8 cellular contexts compared by ENCODE assay signal in genomic region chr12:93894391-93895095, GRCh38.
DNase-seq lines count a peak whose midpoint lies in the region; ATAC-seq, FAIRE-seq and TF ChIP-seq lines count a peak whose summit lies in the region.

No MANE protein-coding gene starts in this region.

- H3K27ac ChIP-seq in right lobe of liver, result no peak overlapping the region
- no peak overlapping the region for H3K27ac ChIP-seq in HepG2 (ENCODE audit: extremely low read length, insufficient read depth, low read length)

- 20% methylated on average over 1 of the region's 17 CpGs for WGBS in right lobe of liver (ENCODE audit: insufficient coverage, low coverage, low lambda C conversion rate, missing lambda C conversion rate)
- WGBS in HepG2 (ENCODE audit: low lambda C conversion rate), result 83% methylated on average over 12 of the region's 17 CpGs

- no peak overlapping the region for H3K4me3 Mint-ChIP-seq in stimulated activated naive CD8-positive, alpha-beta T cell treated with anti-CD3 and anti-CD28 coated beads, Interleukin-15, amount 100 ng/mL, for 72 hours
- H3K4me3 Mint-ChIP-seq in Calu3 (ENCODE audit: low read depth, unreplicated experiment), result no peak overlapping the region

- no peak overlapping the region for H3K4me3 ChIP-seq in right lobe of liver
- no peak overlapping the region for H3K4me3 ChIP-seq in HepG2 (replicated peaks in 1 of 3; ENCODE audit: insufficient read depth in 1 of 3, low read depth in 2 of 3, low read length in 3 of 3)

- CTCF ChIA-PET in HepG2 (lab: Yijun Ruan, JAX; ENCODE audit: low intra/inter-chr PET ratio, low total read pairs) (no interaction called here), Calu3 (lab: Charles Lee) (no interaction called here)

- no peaks in the 10 kb centered on the region for H3K27me3 ChIP-seq in right lobe of liver
- 0 out of 5 replicates have a peak, but pooled peaks cover 0 to 1% of the 10 kb centered on the region in 2 experiments for H3K27me3 ChIP-seq in HepG2 (ENCODE audit: control insufficient read depth in 1 of 2, insufficient read depth in 2 of 2, low read length in 2 of 2)

- H3K4me2 ChIP-seq in HepG2 (ENCODE audit: low read depth, low read length), result no peak overlapping the region

- H3K36me3 ChIP-seq in right lobe of liver, result no peaks in the 10 kb centered on the region
- no peaks in the 10 kb centered on the region for H3K36me3 ChIP-seq in HepG2 (replicated peaks in 1 of 2; ENCODE audit: control insufficient read depth in 1 of 2, insufficient read depth in 2 of 2, low read length in 2 of 2)

- H3K4me1 ChIP-seq in right lobe of liver, result no peaks in the 10 kb centered on the region
- H3K4me1 ChIP-seq in HepG2 (ENCODE audit: insufficient read depth, low read length), result no peaks in the 10 kb centered on the region

- no peaks in the 10 kb centered on the region for H3K79me2 ChIP-seq in HepG2 (ENCODE audit: insufficient read depth, low read length)

- no peaks in the 10 kb centered on the region for H3K9me3 ChIP-seq in right lobe of liver
- H3K9me3 ChIP-seq in HepG2 (ENCODE audit: low read length), result no peaks in the 10 kb centered on the region

- no peaks in the 10 kb centered on the region for H3K36me3 Mint-ChIP-seq in Calu3 (ENCODE audit: insufficient read depth, unreplicated experiment)

- TF ChIP-seq EP300 in HepG2 (IDR thresholded peaks at IDR 0.05; ENCODE audit: low read depth in 2 of 2, low read length in 2 of 2) (no peak), HepG2 (CRISPR knock-in tag; IDR thresholded peaks at IDR 0.05; ENCODE audit: borderline replicate concordance) (no peak)

- intact Hi-C loops in right lobe of liver (cut with DNase I) (no loop called here), HepG2 (cut with micrococcal nuclease; ENCODE audit: unreplicated experiment) (no loop called here), Calu3 (cut with micrococcal nuclease; ENCODE audit: unreplicated experiment) (no loop called here)

- no TSS peak for BruUV-seq in HepG2 (replicated peaks; lab: Mats Ljungman, UMichigan)
- no TSS peak for BruUV-seq in Calu3 (replicated peaks; lab: Mats Ljungman, UMichigan)

- H2AFZ ChIP-seq in HepG2 (ENCODE audit: low read length), result no peak overlapping the region

- in situ Hi-C loops in HepG2 (cut with HindIII; ENCODE audit: extremely low pct_ligation_motif_present, low pct_unique_long_range_greater_than_20kb), result no loop called here

- no peaks in the 10 kb centered on the region for H3K4me1 Mint-ChIP-seq in stimulated activated naive CD8-positive, alpha-beta T cell treated with anti-CD3 and anti-CD28 coated beads, Interleukin-15, amount 100 ng/mL, for 72 hours
- H3K4me1 Mint-ChIP-seq in Calu3 (ENCODE audit: low read depth, unreplicated experiment), result no peaks in the 10 kb centered on the region

- H4K20me1 ChIP-seq in HepG2 (ENCODE audit: insufficient read depth, low read length), result no peaks in the 10 kb centered on the region

- POLR2A ChIA-PET in HepG2 (lab: Yijun Ruan, JAX), result no interaction called here

- peak in 3 of 4 donors; percentile 25 to 50 (median 37) for ATAC-seq in right lobe of liver
- no peak for ATAC-seq in HepG2
- no peak for ATAC-seq in stimulated activated naive CD8-positive, alpha-beta T cell treated with anti-CD3 and anti-CD28 coated beads, Interleukin-15, amount 100 ng/mL, for 72 hours
- ATAC-seq in HG03432 (IDR thresholded peaks at IDR 0.05; ENCODE audit: unreplicated experiment), result no peak
- no peak for ATAC-seq in HG03159 (IDR thresholded peaks at IDR 0.05; ENCODE audit: unreplicated experiment)

- no peak for TF ChIP-seq POLR2A in right lobe of liver (IDR thresholded peaks at IDR 0.05)
- TF ChIP-seq POLR2A in HepG2 (IDR thresholded peaks at IDR 0.05; ENCODE audit: insufficient read depth in 1 of 2, low read depth in 2 of 2, low read length in 2 of 2), result no peak

- H3K9ac ChIP-seq in HepG2 (ENCODE audit: insufficient read depth, low read depth, low read length), result no peak overlapping the region

- no peaks in the 10 kb centered on the region for H3K9me3 Mint-ChIP-seq in stimulated activated naive CD8-positive, alpha-beta T cell treated with anti-CD3 and anti-CD28 coated beads, Interleukin-15, amount 100 ng/mL, for 72 hours
- H3K9me3 Mint-ChIP-seq in Calu3 (ENCODE audit: low read depth, unreplicated experiment), result no peaks in the 10 kb centered on the region

- no peak for FAIRE-seq in HepG2 (lab: Jason Lieb, UNC)

- TF ChIP-seq CTCF in right lobe of liver (IDR thresholded peaks at IDR 0.05) (no peak), HepG2 (CRISPR knock-in tag; IDR thresholded peaks at IDR 0.05) (no peak), Calu3 (IDR thresholded peaks at IDR 0.05; ENCODE audit: unreplicated experiment) (no peak)

- TF ChIP-seq RAD21 in HepG2 (CRISPR knock-in tag; IDR thresholded peaks at IDR 0.05), result no peak

- DNase-seq in right lobe of liver, result peak in 1 of 3 donors; percentile 19
- DNase-seq in HepG2 (ENCODE audit: low spot score), result no peak
- peak; percentile 78 for DNase-seq in globus pallidus (ENCODE audit: low spot score)
- peak; percentile 76 for DNase-seq in occipital lobe (lab: John Stamatoyannopoulos, UW)
- no peak for DNase-seq in stimulated activated naive CD8-positive, alpha-beta T cell treated with anti-CD3 and anti-CD28 coated beads, Interleukin-15, amount 100 ng/mL, for 72 hours
- no peak for DNase-seq in Calu3

- no peaks in the 10 kb centered on the region for H3K27me3 Mint-ChIP-seq in stimulated activated naive CD8-positive, alpha-beta T cell treated with anti-CD3 and anti-CD28 coated beads, Interleukin-15, amount 100 ng/mL, for 72 hours
- no peaks in the 10 kb centered on the region for H3K27me3 Mint-ChIP-seq in Calu3 (ENCODE audit: unreplicated experiment)

- no peak overlapping the region for H3K27ac Mint-ChIP-seq in stimulated activated naive CD8-positive, alpha-beta T cell treated with anti-CD3 and anti-CD28 coated beads, Interleukin-15, amount 100 ng/mL, for 72 hours
- no peak overlapping the region for H3K27ac Mint-ChIP-seq in Calu3 (ENCODE audit: unreplicated experiment)

TF ChIP-seq in HepG2, 621 proteins besides CTCF, POLR2A, EP300 and RAD21:
- TF ChIP-seq RARG (CRISPR knock-in tag; IDR thresholded peaks at IDR 0.05; ENCODE audit: low read depth), result no peak
- TF ChIP-seq YEATS4 (CRISPR knock-in tag; IDR thresholded peaks at IDR 0.05; ENCODE audit: borderline replicate concordance), result no peak
- no peak for TF ChIP-seq USF2 (IDR thresholded peaks at IDR 0.05; ENCODE audit: low read depth, low read length)
- no peak for TF ChIP-seq USF2 (CRISPR knock-in tag; IDR thresholded peaks at IDR 0.05; ENCODE audit: borderline replicate concordance)
- TF ChIP-seq ZNF343 (CRISPR knock-in tag; IDR thresholded peaks at IDR 0.05), result no peak

Comparison
In these comparisons a context has a peak if more than half of its experiments do, and no peak if none do; other contexts are left out.
1. ATAC-seq: peak in right lobe of liver (3 of 4); none in HepG2 (single experiment), stimulated activated naive CD8-positive, alpha-beta T cell treated with anti-CD3 and anti-CD28 coated beads, Interleukin-15, amount 100 ng/mL, for 72 hours (single experiment), HG03432 (single experiment) and HG03159 (single experiment).
2. DNase-seq: peak in globus pallidus (single experiment) and occipital lobe (single experiment); none in HepG2 (single experiment), stimulated activated naive CD8-positive, alpha-beta T cell treated with anti-CD3 and anti-CD28 coated beads, Interleukin-15, amount 100 ng/mL, for 72 hours (0 of 2) and Calu3 (single experiment).